In genomic region chr6:2108700-2109306, GRCh38 we compare ENCODE assay signal across 18 cellular contexts.
DNase-seq lines count a peak whose midpoint lies in the region; ATAC-seq and TF ChIP-seq lines count a peak whose summit lies in the region.
"Had no signal": no experiment of that assay in that cellular context is flagged by ENCODE, and none has a peak within 500 bp of the region (broad histone marks: within the 10 kb centered on the region; RNA-seq: fewer than 3 reads in every experiment).

No MANE protein-coding gene starts in this region.

- no peaks in the 10 kb centered on the region for H3K9me3 Mint-ChIP-seq in stimulated activated memory B cell treated with anti-CD40 and anti-IgM and Interleukin-4, amounts not matched to agents 10 μg/mL and 1 μg/mL and 100 μg/mL, for 72 hours
- no peaks in the 10 kb centered on the region for H3K9me3 Mint-ChIP-seq in naive thymus-derived CD8-positive, alpha-beta T cell
- H3K9me3 Mint-ChIP-seq: activated CD4-positive, alpha-beta T cell treated with anti-CD3 and anti-CD28 coated beads, Interleukin-2, amount 10 ng/mL, durations not matched to agents 7 days and 5 days; T-helper 2 cell treated with Interferon-gamma antibody and Interleukin-4, amounts not matched to agents 5 μg/mL and 100 μg/mL, for 36 hours had no signal

- CTCF ChIA-PET in GM10248 (lab: Yijun Ruan, JAX), result interaction anchor here (0.8 to 1.5 kb wide), 3 partner anchors 25 to 501 kb away, joined by 3 to 4 read pairs (median 3); no protein-coding TSS in a partner anchor

- peak; percentile 54 for DNase-seq in COLO668 (lab: John Stamatoyannopoulos, UW; ENCODE audit: unreplicated experiment)
- DNase-seq in NCI-H1105 (lab: John Stamatoyannopoulos, UW), result peak; percentile 82
- DNase-seq in NCI-H2171 treated with DMSO at 0.1 percent for 48 hours (lab: John Stamatoyannopoulos, UW), result peak; percentile 89
- DNase-seq in SK-N-DZ (ENCODE audit: low spot score), result peak; percentile 69
- DNase-seq in GM10248 (ENCODE audit: extremely low spot score), result no peak
- no peak for DNase-seq in naive thymus-derived CD8-positive, alpha-beta T cell
- DNase-seq: ACHN; activated CD4-positive, alpha-beta T cell treated with anti-CD3 and anti-CD28 coated beads, Interleukin-2, amount 10 ng/mL, durations not matched to agents 7 days and 5 days; activated T-cell treated with anti-CD3 and anti-CD28 coated beads, Interleukin-2, amount 50 U/mL, for 24 hours; central memory CD4-positive, alpha-beta T cell; foreskin melanocyte; KG1; NCI-H446 treated with DMSO at 0.1 percent for 48 hours; stimulated activated CD4-positive, alpha-beta T cell treated with anti-CD3 and anti-CD28 coated beads, Interleukin-4, amount 100 ng/mL, for 24 hours; uterus had no signal

- no peak for ATAC-seq in stimulated activated memory B cell treated with anti-CD40 and anti-IgM and Interleukin-4, amounts not matched to agents 10 μg/mL and 1 μg/mL and 100 μg/mL, for 72 hours
- ATAC-seq in activated CD4-positive, CD25-positive, alpha-beta regulatory T cell treated with anti-CD3 and anti-CD28 coated beads, Interleukin-2, amount 50 U/mL, for 24 hours, result no peak
- ATAC-seq in naive thymus-derived CD8-positive, alpha-beta T cell, result no peak

- POLR2A ChIA-PET in GM10248 (lab: Yijun Ruan, JAX), result no interaction called here
- POLR2A ChIA-PET in naive thymus-derived CD8-positive, alpha-beta T cell (lab: Charles Lee), result no interaction called here

- TF ChIP-seq CTCF in GM10248 (IDR thresholded peaks at IDR 0.05; ENCODE audit: control extremely low read depth, extremely low read depth, low read depth, missing control alignments), result no peak

- peaks cover 14% of the 10 kb centered on the region for H3K36me3 Mint-ChIP-seq in stimulated activated memory B cell treated with anti-CD40 and anti-IgM and Interleukin-4, amounts not matched to agents 10 μg/mL and 1 μg/mL and 100 μg/mL, for 72 hours
- peaks cover 0 to 16% (median 0%) of the 10 kb centered on the region in 3 donors for H3K36me3 Mint-ChIP-seq in naive thymus-derived CD8-positive, alpha-beta T cell

- no peaks in the 10 kb centered on the region for H3K27me3 Mint-ChIP-seq in stimulated activated memory B cell treated with anti-CD40 and anti-IgM and Interleukin-4, amounts not matched to agents 10 μg/mL and 1 μg/mL and 100 μg/mL, for 72 hours
- H3K27me3 Mint-ChIP-seq in naive thymus-derived CD8-positive, alpha-beta T cell, result peaks cover 0 to 1% (median 0%) of the 10 kb centered on the region in 5 donors
- H3K27me3 Mint-ChIP-seq: activated CD4-positive, alpha-beta T cell treated with anti-CD3 and anti-CD28 coated beads, Interleukin-2, amount 10 ng/mL, durations not matched to agents 7 days and 5 days; activated T-cell treated with anti-CD3 and anti-CD28 coated beads, Interleukin-2, amount 50 U/mL, for 24 hours had no signal

- H3K4me3 Mint-ChIP-seq in stimulated activated memory B cell treated with anti-CD40 and anti-IgM and Interleukin-4, amounts not matched to agents 10 μg/mL and 1 μg/mL and 100 μg/mL, for 72 hours, result no peak overlapping the region
- no peak overlapping the region for H3K4me3 Mint-ChIP-seq in naive thymus-derived CD8-positive, alpha-beta T cell
- H3K4me3 Mint-ChIP-seq: activated CD4-positive, alpha-beta T cell treated with anti-CD3 and anti-CD28 coated beads, Interleukin-2, amount 10 ng/mL, durations not matched to agents 7 days and 5 days; activated T-cell treated with anti-CD3 and anti-CD28 coated beads, Interleukin-2, amount 50 U/mL, for 24 hours; T-helper 2 cell treated with Interferon-gamma antibody and Interleukin-4, amounts not matched to agents 5 μg/mL and 100 μg/mL, for 36 hours had no signal

- peaks cover 15% of the 10 kb centered on the region for H3K4me1 Mint-ChIP-seq in stimulated activated memory B cell treated with anti-CD40 and anti-IgM and Interleukin-4, amounts not matched to agents 10 μg/mL and 1 μg/mL and 100 μg/mL, for 72 hours
- H3K4me1 Mint-ChIP-seq in naive thymus-derived CD8-positive, alpha-beta T cell, result peaks cover 10 to 18% (median 13%) of the 10 kb centered on the region in 4 donors

- H3K27ac Mint-ChIP-seq in stimulated activated memory B cell treated with anti-CD40 and anti-IgM and Interleukin-4, amounts not matched to agents 10 μg/mL and 1 μg/mL and 100 μg/mL, for 72 hours, result no peak overlapping the region
- H3K27ac Mint-ChIP-seq in naive thymus-derived CD8-positive, alpha-beta T cell, result no peak overlapping the region
- H3K27ac Mint-ChIP-seq: activated CD4-positive, alpha-beta T cell treated with anti-CD3 and anti-CD28 coated beads, Interleukin-2, amount 10 ng/mL, durations not matched to agents 7 days and 5 days; activated T-cell treated with anti-CD3 and anti-CD28 coated beads, Interleukin-2, amount 50 U/mL, for 24 hours; T-helper 2 cell treated with Interferon-gamma antibody and Interleukin-4, amounts not matched to agents 5 μg/mL and 100 μg/mL, for 36 hours had no signal

Comparison
In these comparisons a context has a peak if more than half of its experiments do, and no peak if none do; other contexts are left out.
1. DNase-seq: peak in COLO668 (single experiment), NCI-H1105 (single experiment), NCI-H2171 treated with DMSO at 0.1 percent for 48 hours (single experiment) and SK-N-DZ (single experiment); none in GM10248 (single experiment) and naive thymus-derived CD8-positive, alpha-beta T cell (0 of 10).